Comparison of ENCODE assay signal across 20 cellular contexts in the genomic region with DNA sequence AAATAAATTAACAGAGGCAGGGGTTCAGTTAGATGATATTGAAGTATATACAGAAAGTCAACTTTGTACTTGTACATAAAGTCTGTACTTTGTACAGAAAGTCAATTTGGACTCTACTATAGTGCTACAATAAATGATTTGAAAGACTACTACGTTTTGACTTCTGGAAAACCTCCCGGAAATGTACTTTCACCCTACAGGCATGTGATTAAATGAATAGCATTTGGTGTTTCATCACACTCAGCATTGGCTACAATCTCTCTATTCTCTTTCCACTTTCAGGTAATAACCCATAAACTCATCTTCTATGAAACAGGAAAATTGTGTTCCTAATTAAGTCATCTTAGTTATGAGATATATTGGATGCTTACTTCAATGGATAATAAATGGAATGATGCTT. TPM values are rescaled to one million over a fixed set of nuclear protein-coding genes. Genes with fewer than 3 reads are reported as not detected.
"Had no signal": no experiment of that assay in that cellular context is flagged by ENCODE, and none has a peak within 500 bp of the region (broad histone marks: within the 10 kb centered on the region; RNA-seq: fewer than 3 reads in every experiment).

No MANE protein-coding gene starts in this region.

- H3K4me1 ChIP-seq: left ventricle myocardium inferior, tibial nerve, vagina had no signal

- DNase-seq: activated CD4-positive, alpha-beta T cell treated with anti-CD3 and anti-CD28 coated beads, Interleukin-2, amount 10 ng/mL, durations not matched to agents 7 days and 5 days; activated CD8-positive, alpha-beta memory T cell treated with anti-CD3 and anti-CD28 coated beads, Interleukin-2, amount 50 U/mL, for 4 hours; activated CD8-positive, alpha-beta T cell treated with anti-CD3 and anti-CD28 coated beads, Interleukin-2, amount 10 ng/mL, durations not matched to agents 7 days and 5 days; activated naive CD4-positive, alpha-beta T cell treated with anti-CD3 and anti-CD28 coated beads for 36 hours; activated T-cell treated with anti-CD3 and anti-CD28 coated beads, Interleukin-2, amount 50 U/mL, for 4 hours; anterior cingulate cortex; cerebellar nuclear complex; effector CD8-positive, alpha-beta T cell; kidney; left ventricle myocardium inferior; naive B cell; stimulated activated CD4-positive, alpha-beta T cell treated with anti-CD3 and anti-CD28 coated beads, Interleukin-2, amount 100 ng/mL, for 24 hours had no signal

- H3K36me3 ChIP-seq: left ventricle myocardium inferior, tibial nerve, vagina had no signal

- H3K4me3 ChIP-seq: left ventricle myocardium inferior, tibial nerve, vagina had no signal

- H3K27me3 ChIP-seq: tibial nerve, vagina had no signal

- H3K9me3 ChIP-seq: vagina had no signal

- ATAC-seq: activated CD4-positive, CD25-positive, alpha-beta regulatory T cell treated with anti-CD3 and anti-CD28 coated beads, Interleukin-2, amount 50 U/mL, for 24 hours; activated CD8-positive, alpha-beta T cell treated with anti-CD3 and anti-CD28 coated beads, Interleukin-2, amount 10 ng/mL, durations not matched to agents 7 days and 5 days; activated T-cell treated with anti-CD3 and anti-CD28 coated beads, Interleukin-2, amount 50 U/mL, for 4 hours had no signal

- H3K27ac ChIP-seq: left ventricle myocardium inferior, tibial nerve, vagina had no signal

RNA-seq across cellular contexts. Expression of a gene that starts 25.6 kb away (rescaled TPM):
- total RNA-seq: activated CD4-positive, alpha-beta T cell treated with anti-CD3 and anti-CD28 coated beads, Interleukin-2, amount 10 ng/mL, durations not matched to agents 7 days and 5 days; activated CD8-positive, alpha-beta T cell treated with anti-CD3 and anti-CD28 coated beads, Interleukin-2, amount 10 ng/mL, durations not matched to agents 7 days and 5 days; activated naive CD4-positive, alpha-beta T cell treated with anti-CD3 and anti-CD28 coated beads for 36 hours; activated T-cell treated with anti-CD3 and anti-CD28 coated beads, Interleukin-2, amount 50 U/mL, for 4 hours; endothelial cell of umbilical vein; kidney; left ventricle myocardium inferior; neural crest cell; omental fat pad; posterior vena cava; skeletal muscle tissue; tibial nerve; vagina had no signal
